Comparison of ENCODE assay signal across 16 cellular contexts in genomic region chr9:75181748-75182147, GRCh38.
DNase-seq lines count a peak whose midpoint lies in the region; FAIRE-seq and TF ChIP-seq lines count a peak whose summit lies in the region.
"Had no signal": no experiment of that assay in that cellular context is flagged by ENCODE, and none has a peak within 500 bp of the region (broad histone marks: within the 10 kb centered on the region; RNA-seq: fewer than 3 reads in every experiment).

No MANE protein-coding gene starts in this region.

- intact Hi-C loops in kidney (cut with DNase I) (no loop called here), cardiac septum (cut with DNase I) (no loop called here)

- H3K4me3 ChIP-seq in adipocyte (ENCODE audit: low read length) (no peak overlapping the region), fibroblast of villous mesenchyme (ENCODE audit: low read depth, low read length) (no peak overlapping the region), kidney (ENCODE audit: low read length in 2 of 2) (no peak overlapping the region)
- H3K4me3 ChIP-seq: GM12878, uterus had no signal

- peak; percentile 39 for DNase-seq in A172 (ENCODE audit: low spot score)
- peak; percentile 84 for DNase-seq in HPDE6-E6E7 (ENCODE audit: extremely low spot score)
- DNase-seq in adipocyte (ENCODE audit: low read depth): peak; percentile 4
- DNase-seq in fibroblast of villous mesenchyme (ENCODE audit: low read depth): peak; percentile 34
- DNase-seq in kidney: no peak
- no peak for DNase-seq in COLO668 (lab: John Stamatoyannopoulos, UW; ENCODE audit: unreplicated experiment)
- no peak for DNase-seq in cardiac septum (ENCODE audit: low spot score)
- no peak for DNase-seq in NCI-H1092 (lab: John Stamatoyannopoulos, UW)
- DNase-seq: activated CD4-positive, alpha-beta T cell treated with anti-CD3 and anti-CD28 coated beads for 48 hours; activated T-cell treated with anti-CD3 and anti-CD28 coated beads, Interleukin-2, amount 50 U/mL, for 24 hours; NCI-H2029 treated with DMSO at 0.1 percent for 48 hours; stimulated activated CD8-positive, alpha-beta memory T cell treated with anti-CD3 and anti-CD28 coated beads, Interleukin-4, amount 100 ng/mL, for 48 hours; uterus had no signal

- H3K9ac ChIP-seq in adipocyte (ENCODE audit: low read length) (no peak overlapping the region), kidney (ENCODE audit: low read length in 2 of 2) (no peak overlapping the region)
- H3K9ac ChIP-seq: KMS-11 had no signal

- H3K4me1 ChIP-seq in adipocyte (ENCODE audit: control insufficient read depth, insufficient read depth, low read length) (no peaks in the 10 kb centered on the region), kidney (ENCODE audit: control insufficient read depth in 1 of 2, insufficient read depth in 1 of 2, low read depth in 1 of 2, low read length in 2 of 2) (no peaks in the 10 kb centered on the region)
- H3K4me1 ChIP-seq: uterus had no signal

- H3K9me3 ChIP-seq in adipocyte (ENCODE audit: control insufficient read depth, low read length): no peaks in the 10 kb centered on the region
- no peaks in the 10 kb centered on the region for H3K9me3 ChIP-seq in kidney (ENCODE audit: control insufficient read depth in 1 of 2, low read length in 2 of 2)
- H3K9me3 ChIP-seq: uterus had no signal

- no peak for TF ChIP-seq CTCF in fibroblast of villous mesenchyme (IDR thresholded peaks at IDR 0.05; ENCODE audit: insufficient read depth, low read depth, low read length)
- no peak for TF ChIP-seq CTCF in kidney (IDR thresholded peaks at IDR 0.05; ENCODE audit: borderline replicate concordance, extremely low read depth, insufficient read depth)

- H3K27ac ChIP-seq in kidney (ENCODE audit: low read depth in 2 of 2, low read length in 2 of 2): no peak overlapping the region
- H3K27ac ChIP-seq: KMS-11, uterus had no signal

- peaks cover 12% of the 10 kb centered on the region for H3K36me3 ChIP-seq in adipocyte (ENCODE audit: control insufficient read depth, insufficient read depth, low read length, severe bottlenecking)
- no peaks in the 10 kb centered on the region for H3K36me3 ChIP-seq in kidney (ENCODE audit: control insufficient read depth in 1 of 2, insufficient read depth in 2 of 2, low read length in 2 of 2)
- H3K36me3 ChIP-seq: uterus had no signal

- no peak for FAIRE-seq in kidney (lab: Jason Lieb, UNC)
- FAIRE-seq: endometrium, GM12878 had no signal

- no peaks in the 10 kb centered on the region for H3K27me3 ChIP-seq in adipocyte (replicated peaks; ENCODE audit: control insufficient read depth, insufficient read depth, low read length)
- H3K27me3 ChIP-seq: uterus had no signal

Comparison
In these comparisons a context has a peak if more than half of its experiments do, and no peak if none do; other contexts are left out.
1. DNase-seq: peak in A172 (single experiment), HPDE6-E6E7 (single experiment), adipocyte (single experiment) and fibroblast of villous mesenchyme (single experiment); none in kidney (single experiment), COLO668 (single experiment), cardiac septum (single experiment) and NCI-H1092 (single experiment).